ENCODE assay signal across 18 cellular contexts in genomic region chr9:73125651-73126050, GRCh38. TPM values are rescaled to one million over a fixed set of nuclear protein-coding genes. Genes with fewer than 3 reads are reported as not detected.
DNase-seq lines count a peak whose midpoint lies in the region; ATAC-seq, FAIRE-seq and TF ChIP-seq lines count a peak whose summit lies in the region.
"Had no signal": no experiment of that assay in that cellular context is flagged by ENCODE, and none has a peak within 500 bp of the region (broad histone marks: within the 10 kb centered on the region; RNA-seq: fewer than 3 reads in every experiment).

No MANE protein-coding gene starts in this region.

- CTCF ChIA-PET in K562 (lab: Yijun Ruan, JAX; ENCODE audit: low intra/inter-chr PET ratio) = no interaction called here

- H3K79me2 ChIP-seq in K562 (ENCODE audit: control insufficient read depth, insufficient read depth, low read length) (no peaks in the 10 kb centered on the region), H9 (ENCODE audit: insufficient read depth, low read length) (no peaks in the 10 kb centered on the region)

- H3K9me3 ChIP-seq in K562 (replicated peaks; ENCODE audit: control insufficient read depth, insufficient read depth, low read depth, low read length) = no peaks in the 10 kb centered on the region
- no peaks in the 10 kb centered on the region for H3K9me3 ChIP-seq in H9 (ENCODE audit: control insufficient read depth, low read depth, low read length)
- H3K9me3 ChIP-seq in sigmoid colon = no peaks in the 10 kb centered on the region
- H3K9me3 ChIP-seq: BE2C had no signal

- H4K20me1 ChIP-seq in K562 (replicated peaks; ENCODE audit: control insufficient read depth, insufficient read depth, low read length) (no peaks in the 10 kb centered on the region), H9 (ENCODE audit: control insufficient read depth, insufficient read depth, insufficient read length) (no peaks in the 10 kb centered on the region)

- no peak overlapping the region for H2AK5ac ChIP-seq in H9 (ENCODE audit: insufficient read length, low read length)

- H3K36me3 ChIP-seq in K562 (ENCODE audit: control insufficient read depth, insufficient read depth, low read length) (no peaks in the 10 kb centered on the region), sigmoid colon (no peaks in the 10 kb centered on the region)
- H3K36me3 ChIP-seq: BE2C had no signal

- H3K27me3 Mint-ChIP-seq in H9 (ENCODE audit: low read depth) = no peaks in the 10 kb centered on the region
- H3K27me3 Mint-ChIP-seq: CD4-positive, alpha-beta memory T cell had no signal

- FAIRE-seq in H54 (lab: Jason Lieb, UNC) (peak; percentile 94), K562 (lab: Jason Lieb, UNC) (no peak)
- FAIRE-seq: D721Med had no signal

- H4K8ac ChIP-seq in H9 (replicated peaks; ENCODE audit: insufficient read length, low read depth, low read length) = no peak overlapping the region

- H2BK12ac ChIP-seq in H9 (ENCODE audit: insufficient read length, low read depth, low read length) = no peak overlapping the region

- H3K18ac ChIP-seq in H9 (ENCODE audit: insufficient read length, low read depth, low read length) = no peak overlapping the region

- H3T11ph ChIP-seq in H9 (ENCODE audit: low read length) = no peak overlapping the region

- DNase-seq in H54 (ENCODE audit: insufficient read length, low spot score) = no peak
- DNase-seq in M059J (ENCODE audit: low read depth) = peak; percentile 42
- no peak for DNase-seq in K562 (ENCODE audit: extremely low read depth in 1 of 4, low spot score in 3 of 4)
- DNase-seq in foreskin fibroblast = peak; percentile 57 to 75
- no peak for DNase-seq in UCSD-AML1 (lab: John Stamatoyannopoulos, UW; ENCODE audit: unreplicated experiment)
- no peak for DNase-seq in H9
- no peak for DNase-seq in sigmoid colon
- no peak for DNase-seq in NOMO-1 treated with DMSO at 0.1 percent for 48 hours (lab: John Stamatoyannopoulos, UW; ENCODE audit: unreplicated experiment)
- DNase-seq: BE2C; CD4-positive, alpha-beta memory T cell; DND-41; GOT3; NCI-H1436 treated with DMSO at 0.1 percent for 48 hours; NCI-H2081 treated with DMSO at 0.1 percent for 48 hours; NCI-H446; NCI-H748 treated with DMSO at 0.1 percent for 48 hours; SHP77 had no signal

- H2BK120ac ChIP-seq in H9 (ENCODE audit: low read depth, low read length, poor library complexity, severe bottlenecking) = no peak overlapping the region

- POLR2A ChIA-PET in K562 (lab: Yijun Ruan, JAX) = no interaction called here

- H4K91ac ChIP-seq in H9 (ENCODE audit: insufficient read length, low read depth, low read length) = no peak overlapping the region

- H3K36me3 Mint-ChIP-seq in H9 (ENCODE audit: insufficient read depth in 1 of 3, low read depth in 3 of 3) = peaks cover 0 to 4% (median 2%) of the 10 kb centered on the region in 3 experiments; a peak in 2 of 7 replicates
- H3K36me3 Mint-ChIP-seq: CD4-positive, alpha-beta memory T cell had no signal

- no peak overlapping the region for H2BK5ac ChIP-seq in H9 (ENCODE audit: insufficient read length, low read length)

- TF ChIP-seq CTCF in K562 (IDR thresholded peaks at IDR 0.05 in 2 of 3, conservative IDR thresholded peaks at IDR 0.05 in 1 of 3; ENCODE audit: insufficient read depth in 2 of 3, low read depth in 1 of 3, low read length in 3 of 3) (no peak), foreskin fibroblast (IDR thresholded peaks at IDR 0.05; ENCODE audit: low read depth, low read length) (no peak), H9 (conservative IDR thresholded peaks at IDR 0.05) (no peak), sigmoid colon (IDR thresholded peaks at IDR 0.05) (no peak)

- no peak overlapping the region for H4K5ac ChIP-seq in H9 (ENCODE audit: insufficient read length, low read depth, low read length)

- no peak for ATAC-seq in K562

- no peak overlapping the region for H2BK15ac ChIP-seq in H9 (ENCODE audit: low read depth, low read length)

- no peak overlapping the region for H3K4me2 ChIP-seq in K562 (ENCODE audit: insufficient read depth, low read length)
- H3K4me2 ChIP-seq in H9 (ENCODE audit: insufficient read depth, insufficient read length, low read length) = no peak overlapping the region

- no peaks in the 10 kb centered on the region for H3K9me1 ChIP-seq in K562 (ENCODE audit: control insufficient read depth, insufficient read depth, low read length)

- H3K79me1 ChIP-seq in H9 (ENCODE audit: insufficient read depth, low read depth, low read length, poor library complexity, severe bottlenecking) = no peaks in the 10 kb centered on the region

- no peak overlapping the region for H3K27ac Mint-ChIP-seq in H9
- H3K27ac Mint-ChIP-seq: CD4-positive, alpha-beta memory T cell had no signal

- H3K9ac ChIP-seq in K562 (ENCODE audit: insufficient read depth in 1 of 2, low read depth in 2 of 2, low read length in 2 of 2) (no peak overlapping the region), H9 (ENCODE audit: extremely low read depth, insufficient read length, low read length) (no peak overlapping the region)

- in situ Hi-C loops in K562 (cut with MboI) = no loop called here

- H3K4me3 Mint-ChIP-seq in H9 = no peak overlapping the region
- H3K4me3 Mint-ChIP-seq: CD4-positive, alpha-beta memory T cell had no signal

- 89% methylated on average over 1 of the region's 1 CpG for WGBS in K562 (ENCODE audit: insufficient coverage, low coverage, missing lambda C conversion rate)
- no CpG with 5 or more reads among the region's 1 CpG for WGBS in H9 (ENCODE audit: extremely low coverage, insufficient read length, low lambda C conversion rate)
- 84 to 87% methylated on average over 1 of the region's 1 CpG for WGBS in sigmoid colon, 2 donors

- no peak overlapping the region for H3K56ac ChIP-seq in H9 (ENCODE audit: insufficient read length, low read depth, low read length)

- H2AFZ ChIP-seq in K562 (ENCODE audit: low read depth, low read length) (no peak overlapping the region), H9 (ENCODE audit: low read length) (no peak overlapping the region)

- peaks cover 3 to 4% of the 10 kb centered on the region in 2 experiments; a peak in 3 of 5 replicates for H3K9me3 Mint-ChIP-seq in H9
- H3K9me3 Mint-ChIP-seq: CD4-positive, alpha-beta memory T cell had no signal

- no peaks in the 10 kb centered on the region for H3K4me1 Mint-ChIP-seq in H9

- no peak overlapping the region for H3K23ac ChIP-seq in H9 (ENCODE audit: insufficient read length, low read depth, low read length)

- no peak overlapping the region for H3K27ac ChIP-seq in K562 (ENCODE audit: extremely low read depth, low read depth, low read length)
- H3K27ac ChIP-seq in H9 (ENCODE audit: insufficient read length, low read depth, low read length) = no peak overlapping the region
- no peak overlapping the region for H3K27ac ChIP-seq in sigmoid colon

- peaks cover 0 to 14% of the 10 kb centered on the region in 2 experiments; a peak in 2 of 5 replicates for H3K4me1 ChIP-seq in K562 (replicated peaks in 1 of 2; ENCODE audit: control insufficient read depth in 2 of 2, insufficient read depth in 2 of 2, low read length in 2 of 2)
- H3K4me1 ChIP-seq in H9 (ENCODE audit: insufficient read depth, low read length) = no peaks in the 10 kb centered on the region
- H3K4me1 ChIP-seq in sigmoid colon = no peaks in the 10 kb centered on the region
- H3K4me1 ChIP-seq: BE2C had no signal

- TF ChIP-seq POLR2A in H54 (IDR thresholded peaks at IDR 0.05; ENCODE audit: low read depth, low read length) (no peak), K562 (conservative IDR thresholded peaks at IDR 0.05) (no peak), sigmoid colon (IDR thresholded peaks at IDR 0.05) (no peak)

- H3K4ac ChIP-seq in H9 (ENCODE audit: low read depth, low read length) = no peak overlapping the region

- no TSS peak for BruUV-seq in K562 (replicated peaks; lab: Mats Ljungman, UMichigan)

- TF ChIP-seq EP300 in K562 (IDR thresholded peaks at IDR 0.05; ENCODE audit: low read length) (no peak), sigmoid colon (IDR thresholded peaks at IDR 0.05) (no peak)

- H2BK20ac ChIP-seq in H9 (ENCODE audit: low read depth, low read length, poor library complexity, severe bottlenecking) = no peak overlapping the region

- no peaks in the 10 kb centered on the region for H3K27me3 ChIP-seq in K562 (ENCODE audit: control insufficient read depth in 2 of 2, insufficient read depth in 2 of 2, low read length in 2 of 2)
- H3K27me3 ChIP-seq in H9 (ENCODE audit: insufficient read depth, low read length) = no peaks in the 10 kb centered on the region
- H3K27me3 ChIP-seq in sigmoid colon = no peaks in the 10 kb centered on the region
- H3K27me3 ChIP-seq: BE2C had no signal

- H3K4me3 ChIP-seq in K562 (no peak overlapping the region), foreskin fibroblast (ENCODE audit: low read depth in 1 of 2, low read length in 2 of 2) (no peak overlapping the region), sigmoid colon (no peak overlapping the region)

- TF ChIP-seq RAD21 in K562 (CRISPR knock-in tag; conservative IDR thresholded peaks at IDR 0.05 in 1 of 2, IDR thresholded peaks at IDR 0.05 in 1 of 2) = no peak

- intact Hi-C loops in K562 (cut with micrococcal nuclease) = no loop called here
- intact Hi-C loops in sigmoid colon (cut with DNase I) = no loop called here

- H3K14ac ChIP-seq in H9 (ENCODE audit: insufficient read depth, low read length) = no peak overlapping the region

- H3K23me2 ChIP-seq in H9 (ENCODE audit: insufficient read length, low read depth, low read length, poor library complexity, severe bottlenecking) = no peaks in the 10 kb centered on the region

TF ChIP-seq in K562, 482 proteins besides CTCF, POLR2A, EP300 and RAD21 (continues in another document):
- TF ChIP-seq MECOM (CRISPR knock-in tag; IDR thresholded peaks at IDR 0.05) = no peak

RNA-seq across cellular contexts. Expression of gene ANXA1, which starts 26.0 kb away (rescaled TPM):
- total RNA-seq in M059J (2014; rRNA removed; shearing (Covaris generic)) = 608 and 753 TPM in 2 replicates
- total RNA-seq in K562 (2011; cell fraction: chromatin; rRNA removed; ENCODE audit: low replicate concordance) = 84.5 and 286 TPM in 2 replicates
- 63.2 and 89.4 TPM in 2 replicates for total RNA-seq in K562 (2011; cell fraction: nucleolus; rRNA removed)
- total RNA-seq in K562 (2011; cell fraction: nucleoplasm; rRNA removed) = 161 and 202 TPM in 2 replicates
- total RNA-seq in K562 (2014; rRNA removed) (395 and 406 TPM in 2 replicates), K562 (2014; rRNA removed; fragmentation: Illumina TruSeq; extraction: Trizol) (699 and 816 TPM in 2 replicates), K562 (2015; rRNA removed; fragmentation: Illumina TruSeq; extraction: Trizol) (445 and 472 TPM in 2 replicates), K562 (2021) (407 and 423 TPM in 2 replicates), H9 (2021) (3.5 and 3.6 TPM in 2 replicates), sigmoid colon (100 to 1,000 TPM; 135 to 214 (median 170) TPM)
- polyA plus RNA-seq in K562 (2011; rRNA removed) (560 and 820 TPM in 2 replicates), K562 (2014; fragmentation: Illumina TruSeq; extraction: Trizol) (603 and 620 TPM in 2 replicates), K562 (2014; fragmentation: Nextera tagmentation; extraction: Ambion mirVana) (1,000 to 10,000 TPM in 1 of 2 experiments, 100 to 1,000 TPM in 1; 940 to 1,298 TPM), K562 (2014; rRNA removed) (529 and 544 TPM in 2 replicates), sigmoid colon (100 to 1,000 TPM in 1 of 3 donors, 10 to 100 TPM in 2; 52.5 to 132 (median 75.2) TPM)
- 136 and 244 TPM in 2 replicates for polyA plus RNA-seq in K562 (2011; cell fraction: cytosol; rRNA removed)
- polyA plus RNA-seq in K562 (2011; cell fraction: nucleus; rRNA removed) = 168 and 258 TPM in 2 replicates
- 427 and 491 TPM in 2 replicates for polyA plus RNA-seq in K562 (2012)
- polyA minus RNA-seq in K562 (2011; rRNA and poly(A)+ RNA removed) = 415 and 433 TPM in 2 replicates
- polyA minus RNA-seq in K562 (2011; cell fraction: cytosol; rRNA and poly(A)+ RNA removed) = 143 and 163 TPM in 2 replicates
- polyA minus RNA-seq in K562 (2011; cell fraction: nucleus; rRNA and poly(A)+ RNA removed) = 111 and 232 TPM in 2 replicates

Comparison
In these comparisons a context has a peak if more than half of its experiments do, and no peak if none do; other contexts are left out.
1. DNase-seq: peak in M059J (single experiment) and foreskin fibroblast (2 of 2); none in H54 (single experiment), K562 (0 of 4), UCSD-AML1 (single experiment), H9 (single experiment), sigmoid colon (single experiment) and NOMO-1 treated with DMSO at 0.1 percent for 48 hours (single experiment).
2. RNA of gene ANXA1, which starts 26.0 kb away (total RNA-seq): 608 to 753 TPM in M059J, 63.2 to 816 TPM in K562 and 135 to 214 TPM in sigmoid colon; 3.5 to 3.6 TPM in H9; every median in the first group is over 10 times any median in the second.